In genomic region chr12:5945071-5946008, GRCh38 we compare ENCODE assay signal across 7 cellular contexts. TPM values are rescaled to one million over a fixed set of nuclear protein-coding genes. Genes with fewer than 3 reads are reported as not detected.
A peak's percentile ranks its signal among the peaks of the same experiment; 100 is the strongest.
DNase-seq lines count a peak whose midpoint lies in the region; ATAC-seq, FAIRE-seq and TF ChIP-seq lines count a peak whose summit lies in the region.

TSS of gene ANO2 (minus strand) at chr12:5945259. CDS start at chr12:5945217, 42 bp downstream.

- no peak within 1 kb of the TSS for H3K27ac ChIP-seq in tibial artery

- H3K4me3 ChIP-seq in bronchial epithelial cell (ENCODE audit: low read depth, low read length) = peak within 1 kb of the TSS; percentile 17
- H3K4me3 ChIP-seq in tibial artery = peak within 1 kb of the TSS; percentile 34 to 52

- peak; percentile 22 for DNase-seq in NCI-H128 (lab: John Stamatoyannopoulos, UW; ENCODE audit: unreplicated experiment)
- DNase-seq in bronchial epithelial cell (ENCODE audit: low read depth) = no peak
- no peak for DNase-seq in left colon
- no peak for DNase-seq in tibial artery

- FAIRE-seq in bronchial epithelial cell (lab: Jason Lieb, UNC) = peak; percentile 23

- no peaks in the 10 kb centered on the region for H3K9me3 ChIP-seq in tibial artery

- H3K4me1 ChIP-seq in tibial artery = peaks cover 0 to 15% (median 7%) of the 10 kb centered on the region in 4 donors

- H3K27me3 ChIP-seq in bronchial epithelial cell (ENCODE audit: control insufficient read depth, insufficient read depth, low read length) = peaks cover 17% of the 10 kb centered on the region
- H3K27me3 ChIP-seq in tibial artery = peaks cover 0 to 48% of the 10 kb centered on the region in 2 donors

- ATAC-seq in left colon = peak; percentile 46
- ATAC-seq in GM21529 (IDR thresholded peaks at IDR 0.05; ENCODE audit: unreplicated experiment) = no peak
- no peak for ATAC-seq in GM18520 (IDR thresholded peaks at IDR 0.05; ENCODE audit: unreplicated experiment)
- no peak for ATAC-seq in GM19351 (IDR thresholded peaks at IDR 0.05; ENCODE audit: unreplicated experiment)

- TF ChIP-seq CTCF in bronchial epithelial cell (IDR thresholded peaks at IDR 0.05; ENCODE audit: insufficient read depth, low read length, severe bottlenecking) (no peak), tibial artery (IDR thresholded peaks at IDR 0.05) (no peak)

- intact Hi-C loops in left colon (cut with DNase I, micrococcal nuclease) (no loop called here), tibial artery (cut with DNase I; ENCODE audit: low total_unique reads) (no loop called here)

- no peaks in the 10 kb centered on the region for H3K36me3 ChIP-seq in bronchial epithelial cell (ENCODE audit: control insufficient read depth, insufficient read depth, low read length)
- no peaks in the 10 kb centered on the region for H3K36me3 ChIP-seq in tibial artery

RNA-seq across cellular contexts. Expression of gene ANO2, which starts in this region (rescaled TPM):
- total RNA-seq in bronchial epithelial cell = not detected in 2 replicates
- total RNA-seq in left colon = 1 to 10 TPM; 1.8 to 2.6 TPM
